ENCODE assay signal across 8 cellular contexts in genomic region chr13:48001127-48001881, GRCh38. TPM values are rescaled to one million over a fixed set of nuclear protein-coding genes. Genes with fewer than 3 reads are reported as not detected.
DNase-seq lines count a peak whose midpoint lies in the region; ATAC-seq and TF ChIP-seq lines count a peak whose summit lies in the region.

Gene SUCLA2 (minus strand): TSS chr13:48001273. CDS start chr13:48001269, 4 bp downstream.

- TF ChIP-seq POLR2A in Raji (IDR thresholded peaks at IDR 0.05; ENCODE audit: insufficient read depth, low read depth, low read length): peak; percentile 84

- peak within 1 kb of the TSS; percentile 97 to 99 (median 98) for H3K4me3 Mint-ChIP-seq in nephron

- peaks cover 30% of the 10 kb centered on the region for H3K4me1 Mint-ChIP-seq in nephron

- TF ChIP-seq CTCF in fibroblast of pulmonary artery (IDR thresholded peaks at IDR 0.05; ENCODE audit: low read length, missing control alignments) (no peak), nephron (IDR thresholded peaks at IDR 0.05; ENCODE audit: unreplicated experiment in 3 of 3) (no peak)

- H3K27ac Mint-ChIP-seq in nephron: peak within 1 kb of the TSS; percentile 37 to 88 (median 79)

- peak; percentile 100 for ATAC-seq in stimulated activated naive CD8-positive, alpha-beta T cell treated with anti-CD3 and anti-CD28 coated beads, Interleukin-15, Interleukin-2, amounts not matched to agents 100 U/mL and 50 U/mL, for 24 hours

- H3K9me3 Mint-ChIP-seq in nephron: no peaks in the 10 kb centered on the region

- H3K36me3 Mint-ChIP-seq in nephron (ENCODE audit: low read depth): peaks cover 10% of the 10 kb centered on the region

- peak within 1 kb of the TSS; percentile 85 for H3K4me3 ChIP-seq in fibroblast of pulmonary artery (replicated peaks; ENCODE audit: low read depth, low read length)

- H3K27me3 Mint-ChIP-seq in nephron (ENCODE audit: low read depth): no peaks in the 10 kb centered on the region

- peak; percentile 96 for DNase-seq in ELF-1 (ENCODE audit: low read depth, low spot score)
- DNase-seq in H4 (ENCODE audit: low spot score): peak; percentile 72
- peak; percentile 94 for DNase-seq in LoVo (ENCODE audit: low spot score)
- DNase-seq in activated T-helper 9 cell treated with anti-CD3 and anti-CD28 coated beads, Interleukin-2, amount 50 U/mL, for 16 hours (ENCODE audit: low read depth): peak; percentile 85
- DNase-seq in fibroblast of pulmonary artery (ENCODE audit: low read depth): peak; percentile 89
- DNase-seq in stimulated activated naive CD8-positive, alpha-beta T cell treated with anti-CD3 and anti-CD28 coated beads, Interleukin-15, Interleukin-2, amounts not matched to agents 100 U/mL and 50 U/mL, for 24 hours: peak; percentile 95

RNA-seq across cellular contexts. Expression of gene SUCLA2, which starts in this region (rescaled TPM):
- 32.9 and 45.2 TPM in 2 replicates for total RNA-seq in H4 (2014; rRNA removed; shearing (Covaris generic))

Comparison
In these comparisons a context has a peak if more than half of its experiments do, and no peak if none do; other contexts are left out.
1. Peak in every context shown above with its lines: DNase-seq, ATAC-seq and H3K4me3 ChIP-seq.